In the genomic region with DNA sequence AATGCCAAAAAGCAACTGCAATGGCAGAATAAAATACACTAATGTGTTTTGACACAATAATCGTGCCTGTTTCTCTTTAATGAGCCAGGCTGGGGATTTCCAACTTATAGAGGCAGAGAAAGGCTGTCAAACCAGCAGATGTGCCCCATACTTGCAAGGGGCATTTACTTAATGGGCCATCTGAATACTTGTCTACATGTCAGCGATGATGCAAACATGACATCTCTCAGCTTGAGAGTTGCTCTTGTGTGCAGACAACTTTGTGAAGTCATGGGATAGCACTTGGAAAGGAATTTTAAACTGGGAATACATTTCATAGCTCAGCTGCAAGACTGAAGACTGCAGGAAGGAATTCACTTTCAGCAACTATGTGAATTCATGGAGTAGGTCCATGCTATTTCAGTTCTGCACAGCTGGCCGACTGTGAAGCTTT, we compare ENCODE assay signal across 16 cellular contexts.
DNase-seq lines count a peak whose midpoint lies in the region; ATAC-seq, FAIRE-seq and TF ChIP-seq lines count a peak whose summit lies in the region.
"Had no signal": no experiment of that assay in that cellular context is flagged by ENCODE, and none has a peak within 500 bp of the region (broad histone marks: within the 10 kb centered on the region; RNA-seq: fewer than 3 reads in every experiment).

No MANE protein-coding gene starts in this region.

- WGBS in transverse colon (ENCODE audit: low coverage in 1 of 2), 2 donors: 30 to 65% methylated on average over 3 of the region's 3 CpGs

- no peak overlapping the region for H3K4me3 ChIP-seq in astrocyte (ENCODE audit: insufficient read depth, low read depth, low read length)
- H3K4me3 ChIP-seq in fibroblast of pulmonary artery (replicated peaks; ENCODE audit: low read depth, low read length): no peak overlapping the region
- H3K4me3 ChIP-seq in mucosa of descending colon: no peak overlapping the region
- no peak overlapping the region for H3K4me3 ChIP-seq in transverse colon
- H3K4me3 ChIP-seq: SJSA1 had no signal

- TF ChIP-seq EP300 in transverse colon (IDR thresholded peaks at IDR 0.05; ENCODE audit: low read depth): no peak

- no peak overlapping the region for H3K9ac ChIP-seq in astrocyte (ENCODE audit: low read length)

- H3K79me2 ChIP-seq in astrocyte (ENCODE audit: insufficient read depth, low read length): no peaks in the 10 kb centered on the region

- DNase-seq in astrocyte (ENCODE audit: low read depth) (peak; percentile 34), fibroblast of pulmonary artery (ENCODE audit: low read depth) (peak; percentile 90), mucosa of descending colon (no peak), transverse colon (no peak), SW 1271 (lab: John Stamatoyannopoulos, UW) (no peak), T-helper 17 cell (no peak)
- DNase-seq: activated B cell treated with CpG ODN at 0.5 μM for 24 hours; activated T-cell treated with anti-CD3 and anti-CD28 coated beads, Interleukin-2, amount 50 U/mL, for 1 hour; NCI-H1105; NCI-H526 had no signal

- no peak overlapping the region for H2AFZ ChIP-seq in astrocyte (ENCODE audit: low read depth, low read length)

- H3K4me1 Mint-ChIP-seq in astrocyte (ENCODE audit: low read depth, unreplicated experiment) (peaks cover 24% of the 10 kb centered on the region), T-helper 17 cell (no peaks in the 10 kb centered on the region)
- H3K4me1 Mint-ChIP-seq: activated B cell treated with CpG ODN at 0.5 μM for 24 hours had no signal

- no peak overlapping the region for H3K4me3 Mint-ChIP-seq in astrocyte (ENCODE audit: unreplicated experiment)
- H3K4me3 Mint-ChIP-seq in T-helper 17 cell: no peak overlapping the region
- H3K4me3 Mint-ChIP-seq: activated B cell treated with CpG ODN at 0.5 μM for 24 hours had no signal

- H3K27me3 Mint-ChIP-seq in astrocyte (ENCODE audit: low read depth, unreplicated experiment) (no peaks in the 10 kb centered on the region), T-helper 17 cell (no peaks in the 10 kb centered on the region)
- H3K27me3 Mint-ChIP-seq: activated B cell treated with CpG ODN at 0.5 μM for 24 hours had no signal

- in situ Hi-C loops in transverse colon (cut with MboI; ENCODE audit: low pct_ligation_motif_present in 1 of 4, low pct_unique_long_range_greater_than_20kb in 1 of 4, low sequenced_read_pairs in 3 of 4): no loop called here

- H3K27ac ChIP-seq in astrocyte (ENCODE audit: low read depth, low read length) (no peak overlapping the region), transverse colon (peak overlapping the region; percentile 38 to 67 (median 50))
- H3K27ac ChIP-seq: foreskin keratinocyte, SJSA1 had no signal

- no peak overlapping the region for H3K4me2 ChIP-seq in astrocyte (ENCODE audit: low read length)

- intact Hi-C loops in mucosa of descending colon (cut with DNase I, micrococcal nuclease) (no loop called here), transverse colon (cut with DNase I; ENCODE audit: low total_unique reads) (no loop called here)

- FAIRE-seq in astrocyte (lab: Jason Lieb, UNC): no peak
- FAIRE-seq: GM19239, H54 had no signal

- H4K20me1 ChIP-seq in astrocyte (ENCODE audit: insufficient read depth, low read length): no peaks in the 10 kb centered on the region

- ATAC-seq in mucosa of descending colon (peak; percentile 11), T-helper 17 cell (no peak), GM18511 (IDR thresholded peaks at IDR 0.05; ENCODE audit: unreplicated experiment) (no peak), GM19351 (IDR thresholded peaks at IDR 0.05; ENCODE audit: unreplicated experiment) (no peak)
- ATAC-seq: foreskin keratinocyte had no signal

- H3K36me3 Mint-ChIP-seq in astrocyte (ENCODE audit: low read depth, unreplicated experiment): no peaks in the 10 kb centered on the region
- H3K36me3 Mint-ChIP-seq in T-helper 17 cell (ENCODE audit: low read depth): no peaks in the 10 kb centered on the region

- H3K9me3 ChIP-seq in astrocyte (ENCODE audit: insufficient read depth, low read depth, low read length): no peaks in the 10 kb centered on the region
- no peaks in the 10 kb centered on the region for H3K9me3 ChIP-seq in mucosa of descending colon
- no peaks in the 10 kb centered on the region for H3K9me3 ChIP-seq in transverse colon
- H3K9me3 ChIP-seq in T-helper 17 cell (ENCODE audit: control insufficient read depth, low read length, poor library complexity, severe bottlenecking): no peaks in the 10 kb centered on the region
- H3K9me3 ChIP-seq: SJSA1 had no signal

- no peak for TF ChIP-seq CTCF in astrocyte (IDR thresholded peaks at IDR 0.05; ENCODE audit: insufficient read depth, low read depth, low read length)
- peak; percentile 22 for TF ChIP-seq CTCF in fibroblast of pulmonary artery (IDR thresholded peaks at IDR 0.05; ENCODE audit: low read length, missing control alignments)
- no peak for TF ChIP-seq CTCF in mucosa of descending colon (IDR thresholded peaks at IDR 0.05)
- no peak for TF ChIP-seq CTCF in transverse colon (IDR thresholded peaks at IDR 0.05)

- H3K27ac Mint-ChIP-seq in astrocyte (ENCODE audit: unreplicated experiment) (peak overlapping the region; percentile 10), T-helper 17 cell (no peak overlapping the region)
- H3K27ac Mint-ChIP-seq: activated B cell treated with CpG ODN at 0.5 μM for 24 hours had no signal

- no peaks in the 10 kb centered on the region for H3K27me3 ChIP-seq in astrocyte (ENCODE audit: insufficient read depth, low read length)
- H3K27me3 ChIP-seq in transverse colon: no peaks in the 10 kb centered on the region
- H3K27me3 ChIP-seq: SJSA1 had no signal

- TF ChIP-seq POLR2A in transverse colon (IDR thresholded peaks at IDR 0.05): no peak

- peaks cover 4% of the 10 kb centered on the region for H3K9me3 Mint-ChIP-seq in astrocyte (ENCODE audit: unreplicated experiment)

- H3K4me1 ChIP-seq in astrocyte (ENCODE audit: insufficient read depth, low read length) (no peaks in the 10 kb centered on the region), mucosa of descending colon (ENCODE audit: low read depth) (no peaks in the 10 kb centered on the region), transverse colon (peaks cover 0 to 21% (median 2%) of the 10 kb centered on the region in 4 donors)
- H3K4me1 ChIP-seq: foreskin keratinocyte, SJSA1 had no signal

- H3K36me3 ChIP-seq in astrocyte (ENCODE audit: insufficient read depth, low read length): no peaks in the 10 kb centered on the region
- no peaks in the 10 kb centered on the region for H3K36me3 ChIP-seq in mucosa of descending colon (ENCODE audit: low read depth)
- H3K36me3 ChIP-seq in transverse colon: no peaks in the 10 kb centered on the region
- H3K36me3 ChIP-seq: SJSA1 had no signal

Comparison
In these comparisons a context has a peak if more than half of its experiments do, and no peak if none do; other contexts are left out.
1. DNase-seq: peak in astrocyte (single experiment) and fibroblast of pulmonary artery (single experiment); none in mucosa of descending colon (0 of 3), transverse colon (single experiment), SW 1271 (0 of 2) and T-helper 17 cell (0 of 3).